In the genomic region with DNA sequence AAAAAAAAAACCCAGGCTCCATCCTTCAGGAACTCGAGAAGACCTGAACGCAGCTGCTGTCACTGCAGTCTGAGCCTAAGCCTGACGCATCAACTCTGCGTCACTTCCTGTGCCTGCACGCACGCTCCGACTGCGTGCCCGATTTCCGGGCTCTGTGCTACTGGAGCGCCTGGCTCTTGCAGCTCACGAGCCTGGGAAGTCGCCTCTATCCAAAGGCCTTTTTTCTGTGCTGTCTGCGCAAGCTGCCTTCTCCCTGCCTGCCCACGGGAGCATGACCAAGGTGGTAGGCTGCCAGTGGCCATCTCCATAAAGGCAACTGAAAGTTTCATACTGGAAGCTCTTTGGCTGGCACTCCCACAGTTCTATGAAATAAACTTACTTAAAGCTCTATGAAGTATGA, we compare ENCODE assay signal across 1 cellular context.
TF ChIP-seq lines count a peak whose summit lies in the region.

No MANE protein-coding gene starts in this region.

TF ChIP-seq in K562, 482 proteins besides CTCF, POLR2A, EP300 and RAD21 (continued from another document and continues in another):
- TF ChIP-seq, protein P1, sequence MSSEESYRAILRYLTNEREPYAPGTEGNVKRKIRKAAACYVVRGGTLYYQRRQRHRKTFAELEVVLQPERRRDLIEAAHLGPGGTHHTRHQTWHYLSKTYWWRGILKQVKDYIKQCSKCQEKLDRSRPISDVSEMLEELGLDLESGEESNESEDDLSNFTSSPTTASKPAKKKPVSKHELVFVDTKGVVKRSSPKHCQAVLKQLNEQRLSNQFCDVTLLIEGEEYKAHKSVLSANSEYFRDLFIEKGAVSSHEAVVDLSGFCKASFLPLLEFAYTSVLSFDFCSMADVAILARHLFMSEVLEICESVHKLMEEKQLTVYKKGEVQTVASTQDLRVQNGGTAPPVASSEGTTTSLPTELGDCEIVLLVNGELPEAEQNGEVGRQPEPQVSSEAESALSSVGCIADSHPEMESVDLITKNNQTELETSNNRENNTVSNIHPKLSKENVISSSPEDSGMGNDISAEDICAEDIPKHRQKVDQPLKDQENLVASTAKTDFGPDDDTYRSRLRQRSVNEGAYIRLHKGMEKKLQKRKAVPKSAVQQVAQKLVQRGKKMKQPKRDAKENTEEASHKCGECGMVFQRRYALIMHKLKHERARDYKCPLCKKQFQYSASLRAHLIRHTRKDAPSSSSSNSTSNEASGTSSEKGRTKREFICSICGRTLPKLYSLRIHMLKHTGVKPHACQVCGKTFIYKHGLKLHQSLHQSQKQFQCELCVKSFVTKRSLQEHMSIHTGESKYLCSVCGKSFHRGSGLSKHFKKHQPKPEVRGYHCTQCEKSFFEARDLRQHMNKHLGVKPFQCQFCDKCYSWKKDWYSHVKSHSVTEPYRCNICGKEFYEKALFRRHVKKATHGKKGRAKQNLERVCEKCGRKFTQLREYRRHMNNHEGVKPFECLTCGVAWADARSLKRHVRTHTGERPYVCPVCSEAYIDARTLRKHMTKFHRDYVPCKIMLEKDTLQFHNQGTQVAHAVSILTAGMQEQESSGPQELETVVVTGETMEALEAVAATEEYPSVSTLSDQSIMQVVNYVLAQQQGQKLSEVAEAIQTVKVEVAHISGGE (CRISPR knock-in tag; IDR thresholded peaks at IDR 0.05): peak in 2 of 3 experiments; percentile 58 to 92; a peak in 3 of 6 replicates
- TF ChIP-seq, protein P2, sequence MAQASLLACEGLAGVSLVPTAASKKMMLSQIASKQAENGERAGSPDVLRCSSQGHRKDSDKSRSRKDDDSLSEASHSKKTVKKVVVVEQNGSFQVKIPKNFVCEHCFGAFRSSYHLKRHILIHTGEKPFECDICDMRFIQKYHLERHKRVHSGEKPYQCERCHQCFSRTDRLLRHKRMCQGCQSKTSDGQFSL (CRISPR knock-in tag; IDR thresholded peaks at IDR 0.05): no peak
- TF ChIP-seq, protein P2 (tag; IDR thresholded peaks at IDR 0.05): no peak
- no peak for TF ChIP-seq BDP1 (IDR thresholded peaks at IDR 0.05; ENCODE audit: insufficient read depth, insufficient read length)
- TF ChIP-seq ATF7 (IDR thresholded peaks at IDR 0.05): 0 out of 2 replicates have a peak, but pooled peaks have one; percentile 20
- no peak for TF ChIP-seq MAZ (CRISPR knock-in tag; conservative IDR thresholded peaks at IDR 0.05 in 1 of 2, IDR thresholded peaks at IDR 0.05 in 1 of 2)
- TF ChIP-seq POLR2H (tag; IDR thresholded peaks at IDR 0.05; ENCODE audit: low read depth): peak; percentile 45; the same call in 1 of the 2 replicates
- TF ChIP-seq, protein P3, sequence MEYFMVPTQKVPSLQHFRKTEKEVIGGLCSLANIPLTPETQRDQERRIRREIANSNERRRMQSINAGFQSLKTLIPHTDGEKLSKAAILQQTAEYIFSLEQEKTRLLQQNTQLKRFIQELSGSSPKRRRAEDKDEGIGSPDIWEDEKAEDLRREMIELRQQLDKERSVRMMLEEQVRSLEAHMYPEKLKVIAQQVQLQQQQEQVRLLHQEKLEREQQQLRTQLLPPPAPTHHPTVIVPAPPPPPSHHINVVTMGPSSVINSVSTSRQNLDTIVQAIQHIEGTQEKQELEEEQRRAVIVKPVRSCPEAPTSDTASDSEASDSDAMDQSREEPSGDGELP (CRISPR knock-in tag; IDR thresholded peaks at IDR 0.05; ENCODE audit: borderline replicate concordance): peak; percentile 54; the same call in 1 of the 2 replicates
- TF ChIP-seq, protein P4, sequence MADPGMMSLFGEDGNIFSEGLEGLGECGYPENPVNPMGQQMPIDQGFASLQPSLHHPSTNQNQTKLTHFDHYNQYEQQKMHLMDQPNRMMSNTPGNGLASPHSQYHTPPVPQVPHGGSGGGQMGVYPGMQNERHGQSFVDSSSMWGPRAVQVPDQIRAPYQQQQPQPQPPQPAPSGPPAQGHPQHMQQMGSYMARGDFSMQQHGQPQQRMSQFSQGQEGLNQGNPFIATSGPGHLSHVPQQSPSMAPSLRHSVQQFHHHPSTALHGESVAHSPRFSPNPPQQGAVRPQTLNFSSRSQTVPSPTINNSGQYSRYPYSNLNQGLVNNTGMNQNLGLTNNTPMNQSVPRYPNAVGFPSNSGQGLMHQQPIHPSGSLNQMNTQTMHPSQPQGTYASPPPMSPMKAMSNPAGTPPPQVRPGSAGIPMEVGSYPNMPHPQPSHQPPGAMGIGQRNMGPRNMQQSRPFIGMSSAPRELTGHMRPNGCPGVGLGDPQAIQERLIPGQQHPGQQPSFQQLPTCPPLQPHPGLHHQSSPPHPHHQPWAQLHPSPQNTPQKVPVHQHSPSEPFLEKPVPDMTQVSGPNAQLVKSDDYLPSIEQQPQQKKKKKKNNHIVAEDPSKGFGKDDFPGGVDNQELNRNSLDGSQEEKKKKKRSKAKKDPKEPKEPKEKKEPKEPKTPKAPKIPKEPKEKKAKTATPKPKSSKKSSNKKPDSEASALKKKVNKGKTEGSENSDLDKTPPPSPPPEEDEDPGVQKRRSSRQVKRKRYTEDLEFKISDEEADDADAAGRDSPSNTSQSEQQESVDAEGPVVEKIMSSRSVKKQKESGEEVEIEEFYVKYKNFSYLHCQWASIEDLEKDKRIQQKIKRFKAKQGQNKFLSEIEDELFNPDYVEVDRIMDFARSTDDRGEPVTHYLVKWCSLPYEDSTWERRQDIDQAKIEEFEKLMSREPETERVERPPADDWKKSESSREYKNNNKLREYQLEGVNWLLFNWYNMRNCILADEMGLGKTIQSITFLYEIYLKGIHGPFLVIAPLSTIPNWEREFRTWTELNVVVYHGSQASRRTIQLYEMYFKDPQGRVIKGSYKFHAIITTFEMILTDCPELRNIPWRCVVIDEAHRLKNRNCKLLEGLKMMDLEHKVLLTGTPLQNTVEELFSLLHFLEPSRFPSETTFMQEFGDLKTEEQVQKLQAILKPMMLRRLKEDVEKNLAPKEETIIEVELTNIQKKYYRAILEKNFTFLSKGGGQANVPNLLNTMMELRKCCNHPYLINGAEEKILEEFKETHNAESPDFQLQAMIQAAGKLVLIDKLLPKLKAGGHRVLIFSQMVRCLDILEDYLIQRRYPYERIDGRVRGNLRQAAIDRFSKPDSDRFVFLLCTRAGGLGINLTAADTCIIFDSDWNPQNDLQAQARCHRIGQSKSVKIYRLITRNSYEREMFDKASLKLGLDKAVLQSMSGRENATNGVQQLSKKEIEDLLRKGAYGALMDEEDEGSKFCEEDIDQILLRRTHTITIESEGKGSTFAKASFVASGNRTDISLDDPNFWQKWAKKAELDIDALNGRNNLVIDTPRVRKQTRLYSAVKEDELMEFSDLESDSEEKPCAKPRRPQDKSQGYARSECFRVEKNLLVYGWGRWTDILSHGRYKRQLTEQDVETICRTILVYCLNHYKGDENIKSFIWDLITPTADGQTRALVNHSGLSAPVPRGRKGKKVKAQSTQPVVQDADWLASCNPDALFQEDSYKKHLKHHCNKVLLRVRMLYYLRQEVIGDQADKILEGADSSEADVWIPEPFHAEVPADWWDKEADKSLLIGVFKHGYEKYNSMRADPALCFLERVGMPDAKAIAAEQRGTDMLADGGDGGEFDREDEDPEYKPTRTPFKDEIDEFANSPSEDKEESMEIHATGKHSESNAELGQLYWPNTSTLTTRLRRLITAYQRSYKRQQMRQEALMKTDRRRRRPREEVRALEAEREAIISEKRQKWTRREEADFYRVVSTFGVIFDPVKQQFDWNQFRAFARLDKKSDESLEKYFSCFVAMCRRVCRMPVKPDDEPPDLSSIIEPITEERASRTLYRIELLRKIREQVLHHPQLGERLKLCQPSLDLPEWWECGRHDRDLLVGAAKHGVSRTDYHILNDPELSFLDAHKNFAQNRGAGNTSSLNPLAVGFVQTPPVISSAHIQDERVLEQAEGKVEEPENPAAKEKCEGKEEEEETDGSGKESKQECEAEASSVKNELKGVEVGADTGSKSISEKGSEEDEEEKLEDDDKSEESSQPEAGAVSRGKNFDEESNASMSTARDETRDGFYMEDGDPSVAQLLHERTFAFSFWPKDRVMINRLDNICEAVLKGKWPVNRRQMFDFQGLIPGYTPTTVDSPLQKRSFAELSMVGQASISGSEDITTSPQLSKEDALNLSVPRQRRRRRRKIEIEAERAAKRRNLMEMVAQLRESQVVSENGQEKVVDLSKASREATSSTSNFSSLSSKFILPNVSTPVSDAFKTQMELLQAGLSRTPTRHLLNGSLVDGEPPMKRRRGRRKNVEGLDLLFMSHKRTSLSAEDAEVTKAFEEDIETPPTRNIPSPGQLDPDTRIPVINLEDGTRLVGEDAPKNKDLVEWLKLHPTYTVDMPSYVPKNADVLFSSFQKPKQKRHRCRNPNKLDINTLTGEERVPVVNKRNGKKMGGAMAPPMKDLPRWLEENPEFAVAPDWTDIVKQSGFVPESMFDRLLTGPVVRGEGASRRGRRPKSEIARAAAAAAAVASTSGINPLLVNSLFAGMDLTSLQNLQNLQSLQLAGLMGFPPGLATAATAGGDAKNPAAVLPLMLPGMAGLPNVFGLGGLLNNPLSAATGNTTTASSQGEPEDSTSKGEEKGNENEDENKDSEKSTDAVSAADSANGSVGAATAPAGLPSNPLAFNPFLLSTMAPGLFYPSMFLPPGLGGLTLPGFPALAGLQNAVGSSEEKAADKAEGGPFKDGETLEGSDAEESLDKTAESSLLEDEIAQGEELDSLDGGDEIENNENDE (IDR thresholded peaks at IDR 0.05; ENCODE audit: low read depth, low read length): no peak
- TF ChIP-seq ZNF282 (CRISPR knock-in tag; IDR thresholded peaks at IDR 0.05): no peak
- no peak for TF ChIP-seq NCOA4 (IDR thresholded peaks at IDR 0.05; ENCODE audit: partially characterized antibody)
- TF ChIP-seq CBX3 (IDR thresholded peaks at IDR 0.05; ENCODE audit: borderline replicate concordance in 1 of 2, low read length in 2 of 2): peak in 1 of 2 experiments; percentile 79; a peak in 1 of 3 replicates
- TF ChIP-seq ETV1 (tag; conservative IDR thresholded peaks at IDR 0.05; ENCODE audit: low read depth): peak; percentile 76
- no peak for TF ChIP-seq TAF9B (IDR thresholded peaks at IDR 0.05; ENCODE audit: partially characterized antibody)
- peak; percentile 92; the same call in 1 of the 2 replicates for TF ChIP-seq CBX1 (IDR thresholded peaks at IDR 0.05; ENCODE audit: low read depth)
- peak; percentile 53 to 54; a peak in 3 of 4 replicates for TF ChIP-seq NRF1 (conservative IDR thresholded peaks at IDR 0.05 in 1 of 2, IDR thresholded peaks at IDR 0.05 in 1 of 2)
- no peak for TF ChIP-seq ZNF586 (CRISPR knock-in tag; conservative IDR thresholded peaks at IDR 0.05)
- TF ChIP-seq KLF10 (CRISPR knock-in tag; IDR thresholded peaks at IDR 0.05): no peak
- TF ChIP-seq POLR2G (IDR thresholded peaks at IDR 0.05; ENCODE audit: low read depth, low read length): peak; percentile 74
- no peak for TF ChIP-seq HOXB6 (CRISPR knock-in tag; IDR thresholded peaks at IDR 0.05; ENCODE audit: borderline replicate concordance)
- TF ChIP-seq ZNF584 (CRISPR knock-in tag; IDR thresholded peaks at IDR 0.05; ENCODE audit: low read depth): no peak
- TF ChIP-seq PCBP2 (IDR thresholded peaks at IDR 0.05; ENCODE audit: low read depth, low read length, poor library complexity, severe bottlenecking): no peak
- TF ChIP-seq, protein P5, sequence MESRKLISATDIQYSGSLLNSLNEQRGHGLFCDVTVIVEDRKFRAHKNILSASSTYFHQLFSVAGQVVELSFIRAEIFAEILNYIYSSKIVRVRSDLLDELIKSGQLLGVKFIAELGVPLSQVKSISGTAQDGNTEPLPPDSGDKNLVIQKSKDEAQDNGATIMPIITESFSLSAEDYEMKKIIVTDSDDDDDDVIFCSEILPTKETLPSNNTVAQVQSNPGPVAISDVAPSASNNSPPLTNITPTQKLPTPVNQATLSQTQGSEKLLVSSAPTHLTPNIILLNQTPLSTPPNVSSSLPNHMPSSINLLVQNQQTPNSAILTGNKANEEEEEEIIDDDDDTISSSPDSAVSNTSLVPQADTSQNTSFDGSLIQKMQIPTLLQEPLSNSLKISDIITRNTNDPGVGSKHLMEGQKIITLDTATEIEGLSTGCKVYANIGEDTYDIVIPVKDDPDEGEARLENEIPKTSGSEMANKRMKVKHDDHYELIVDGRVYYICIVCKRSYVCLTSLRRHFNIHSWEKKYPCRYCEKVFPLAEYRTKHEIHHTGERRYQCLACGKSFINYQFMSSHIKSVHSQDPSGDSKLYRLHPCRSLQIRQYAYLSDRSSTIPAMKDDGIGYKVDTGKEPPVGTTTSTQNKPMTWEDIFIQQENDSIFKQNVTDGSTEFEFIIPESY (CRISPR knock-in tag; IDR thresholded peaks at IDR 0.05): no peak
- TF ChIP-seq ZNF23 (CRISPR knock-in tag; IDR thresholded peaks at IDR 0.05): no peak
- 0 out of 2 replicates have a peak, but pooled peaks have one; percentile 12 for TF ChIP-seq CTBP1 (IDR thresholded peaks at IDR 0.05; ENCODE audit: borderline replicate concordance)
- TF ChIP-seq GABPB1 (CRISPR knock-in tag; IDR thresholded peaks at IDR 0.05): peak; percentile 93
- TF ChIP-seq, protein P6, sequence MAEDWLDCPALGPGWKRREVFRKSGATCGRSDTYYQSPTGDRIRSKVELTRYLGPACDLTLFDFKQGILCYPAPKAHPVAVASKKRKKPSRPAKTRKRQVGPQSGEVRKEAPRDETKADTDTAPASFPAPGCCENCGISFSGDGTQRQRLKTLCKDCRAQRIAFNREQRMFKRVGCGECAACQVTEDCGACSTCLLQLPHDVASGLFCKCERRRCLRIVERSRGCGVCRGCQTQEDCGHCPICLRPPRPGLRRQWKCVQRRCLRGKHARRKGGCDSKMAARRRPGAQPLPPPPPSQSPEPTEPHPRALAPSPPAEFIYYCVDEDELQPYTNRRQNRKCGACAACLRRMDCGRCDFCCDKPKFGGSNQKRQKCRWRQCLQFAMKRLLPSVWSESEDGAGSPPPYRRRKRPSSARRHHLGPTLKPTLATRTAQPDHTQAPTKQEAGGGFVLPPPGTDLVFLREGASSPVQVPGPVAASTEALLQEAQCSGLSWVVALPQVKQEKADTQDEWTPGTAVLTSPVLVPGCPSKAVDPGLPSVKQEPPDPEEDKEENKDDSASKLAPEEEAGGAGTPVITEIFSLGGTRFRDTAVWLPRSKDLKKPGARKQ (CRISPR knock-in tag; IDR thresholded peaks at IDR 0.05): no peak
- TF ChIP-seq CC2D1A (IDR thresholded peaks at IDR 0.05): peak; percentile 63; the same call in 1 of the 2 replicates
- TF ChIP-seq EHMT2 (IDR thresholded peaks at IDR 0.05): peak; percentile 91
- no peak for TF ChIP-seq TAF15 (IDR thresholded peaks at IDR 0.05; ENCODE audit: low read depth, low read length)
- TF ChIP-seq CREM (IDR thresholded peaks at IDR 0.05; ENCODE audit: low read depth): peak; percentile 96
- TF ChIP-seq ATF1 (CRISPR knock-in tag; IDR thresholded peaks at IDR 0.05): peak; percentile 60
- TF ChIP-seq ATF1 (tag; IDR thresholded peaks at IDR 0.05): peak; percentile 91
- TF ChIP-seq, protein P7, sequence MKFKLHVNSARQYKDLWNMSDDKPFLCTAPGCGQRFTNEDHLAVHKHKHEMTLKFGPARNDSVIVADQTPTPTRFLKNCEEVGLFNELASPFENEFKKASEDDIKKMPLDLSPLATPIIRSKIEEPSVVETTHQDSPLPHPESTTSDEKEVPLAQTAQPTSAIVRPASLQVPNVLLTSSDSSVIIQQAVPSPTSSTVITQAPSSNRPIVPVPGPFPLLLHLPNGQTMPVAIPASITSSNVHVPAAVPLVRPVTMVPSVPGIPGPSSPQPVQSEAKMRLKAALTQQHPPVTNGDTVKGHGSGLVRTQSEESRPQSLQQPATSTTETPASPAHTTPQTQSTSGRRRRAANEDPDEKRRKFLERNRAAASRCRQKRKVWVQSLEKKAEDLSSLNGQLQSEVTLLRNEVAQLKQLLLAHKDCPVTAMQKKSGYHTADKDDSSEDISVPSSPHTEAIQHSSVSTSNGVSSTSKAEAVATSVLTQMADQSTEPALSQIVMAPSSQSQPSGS (CRISPR knock-in tag; IDR thresholded peaks at IDR 0.05): no peak
- TF ChIP-seq ZNF274 (IDR thresholded peaks at IDR 0.05; ENCODE audit: borderline replicate concordance, low read depth, low read length): no peak
- TF ChIP-seq GATAD2A (IDR thresholded peaks at IDR 0.05): no peak
- peak; percentile 87 for TF ChIP-seq PHF20 (IDR thresholded peaks at IDR 0.05; ENCODE audit: partially characterized antibody)
